ENCODE assay signal across 28 cellular contexts in the genomic region with DNA sequence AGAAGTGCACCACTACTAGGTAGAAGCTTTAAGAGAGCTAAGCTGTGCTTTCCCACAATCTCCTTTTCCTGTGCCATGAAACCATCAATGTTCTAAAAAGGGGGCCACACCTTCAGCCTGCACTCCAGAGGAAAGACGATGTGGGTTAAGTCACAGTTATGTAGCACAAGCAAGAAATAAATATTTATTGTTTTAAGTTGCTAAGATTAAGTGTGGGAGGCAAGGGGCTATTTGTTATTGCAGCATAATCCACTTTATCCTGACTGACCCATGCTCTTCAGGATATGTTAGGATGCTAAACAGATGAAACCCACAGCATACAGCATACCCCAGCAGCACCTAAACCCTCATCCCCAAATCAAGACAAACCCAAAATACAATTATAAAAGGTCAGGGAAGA.
"Had no signal": no experiment of that assay in that cellular context is flagged by ENCODE, and none has a peak within 500 bp of the region (broad histone marks: within the 10 kb centered on the region; RNA-seq: fewer than 3 reads in every experiment).

No MANE protein-coding gene starts in this region.

- FAIRE-seq: colon, endometrium, endothelial cell of umbilical vein, frontal cortex had no signal

- H3K27me3 ChIP-seq: colonic mucosa, esophagus squamous epithelium, foreskin keratinocyte, gastrocnemius medialis had no signal

- H3K4me1 ChIP-seq: colonic mucosa, esophagus muscularis mucosa, esophagus squamous epithelium, foreskin keratinocyte, gastrocnemius medialis, gastroesophageal sphincter, heart left ventricle had no signal

- H3K4me3 ChIP-seq: colonic mucosa, coronary artery, dorsolateral prefrontal cortex, esophagus muscularis mucosa, esophagus squamous epithelium, gastrocnemius medialis, gastroesophageal sphincter, heart left ventricle, heart right ventricle had no signal

- DNase-seq: colonic mucosa; cortex of kidney; dermis blood vessel endothelial cell; dorsolateral prefrontal cortex; effector CD4-positive, alpha-beta T cell; effector CD8-positive, alpha-beta T cell; effector memory CD4-positive, alpha-beta T cell; effector memory CD8-positive, alpha-beta T cell; endodermal cell; erythroblast; esophagus squamous epithelium; foreskin fibroblast; foreskin keratinocyte; foreskin melanocyte; gastrocnemius medialis; glutamatergic neuron; head of caudate nucleus; heart left ventricle; heart right ventricle had no signal

- H3K9me3 ChIP-seq: colonic mucosa, esophagus squamous epithelium, gastrocnemius medialis had no signal

- ATAC-seq: effector memory CD8-positive, alpha-beta T cell; esophagus mucosa; foreskin keratinocyte; gastrocnemius medialis; gastroesophageal sphincter; heart left ventricle; heart right ventricle had no signal

- H3K27ac ChIP-seq: colonic mucosa, coronary artery, dorsolateral prefrontal cortex, epithelial cell of prostate, esophagus muscularis mucosa, esophagus squamous epithelium, foreskin keratinocyte, gastrocnemius medialis, gastroesophageal sphincter, heart left ventricle, heart right ventricle had no signal

- H3K36me3 ChIP-seq: colonic mucosa, esophagus muscularis mucosa, esophagus squamous epithelium, gastrocnemius medialis, gastroesophageal sphincter, heart left ventricle, heart right ventricle had no signal
